Comparison of ENCODE assay signal across 13 cellular contexts in genomic region chr1:2551544-2551943, GRCh38. TPM values are rescaled to one million over a fixed set of nuclear protein-coding genes. Genes with fewer than 3 reads are reported as not detected.
A peak's percentile ranks its signal among the peaks of the same experiment; 100 is the strongest.
DNase-seq lines count a peak whose midpoint lies in the region; ATAC-seq and TF ChIP-seq lines count a peak whose summit lies in the region.
"Not testable (repeated sequence)": the region's sequence is repeated elsewhere in the genome, so short reads cannot be mapped to it uniquely, and the experiment has no call there.
"Had no signal": no experiment of that assay in that cellular context is flagged by ENCODE, and none has a peak within 500 bp of the region (broad histone marks: within the 10 kb centered on the region; RNA-seq: fewer than 3 reads in every experiment).

No MANE protein-coding gene starts in this region.

- not testable (repeated sequence) for DNase-seq in CD8-positive, alpha-beta T cell; activated CD4-positive, alpha-beta T cell treated with anti-CD3 and anti-CD28 coated beads, Interleukin-2, amount 10 ng/mL, durations not matched to agents 7 days and 5 days; lower lobe of right lung; natural killer cell treated with Interleukin-12 subunit alpha and Interleukin-12 subunit beta and Interleukin-15 and Interleukin-18, amount 100 ng/mL, for 72 hours (ENCODE audit: low spot score)
- DNase-seq in heart right ventricle: peak; percentile 73 to 74
- peak in 1 of 2 donors; percentile 73 for DNase-seq in upper lobe of left lung

- CTCF ChIA-PET in CD8-positive, alpha-beta T cell (lab: Charles Lee); activated CD4-positive, alpha-beta T cell treated with anti-CD3 and anti-CD28 coated beads, Interleukin-2, amount 10 ng/mL, durations not matched to agents 7 days and 5 days (lab: Charles Lee): not testable (repeated sequence)

- not testable (repeated sequence) for H3K27me3 ChIP-seq in CD8-positive, alpha-beta T cell (ENCODE audit: insufficient read depth, low read length); heart right ventricle; lower lobe of right lung (ENCODE audit: low read depth); upper lobe of left lung
- H3K27me3 ChIP-seq in skeletal muscle tissue (ENCODE audit: control insufficient read depth in 3 of 3, insufficient read depth in 3 of 3, low read length in 3 of 3): peaks cover 13 to 20% (median 19%) of the 10 kb centered on the region in 3 donors

- intact Hi-C loops in CD8-positive, alpha-beta T cell (cut with DNase I, micrococcal nuclease): loop anchor here in 1 of 2 experiments (10.0 kb wide), 1 partner anchor 497 kb away; the partner anchor contains the start of gene PRKCZ
- intact Hi-C loops in heart right ventricle (cut with DNase I); lower lobe of right lung (cut with DNase I): not testable (repeated sequence)

- peak overlapping the region; percentile 60 for H3K27ac Mint-ChIP-seq in CD8-positive, alpha-beta T cell
- H3K27ac Mint-ChIP-seq in activated CD4-positive, alpha-beta T cell treated with anti-CD3 and anti-CD28 coated beads, Interleukin-2, amount 10 ng/mL, durations not matched to agents 7 days and 5 days: peak overlapping the region; percentile 50
- peak overlapping the region; percentile 17 for H3K27ac Mint-ChIP-seq in activated naive CD4-positive, alpha-beta T cell treated with anti-CD3 and anti-CD28 coated beads, Interleukin-2, amount 50 U/mL, for 24 hours
- peak overlapping the region; percentile 44 to 78 for H3K27ac Mint-ChIP-seq in natural killer cell treated with Interleukin-12 subunit alpha and Interleukin-12 subunit beta and Interleukin-15 and Interleukin-18, amount 100 ng/mL, for 72 hours

- H3K27me3 Mint-ChIP-seq in CD8-positive, alpha-beta T cell (ENCODE audit: low read depth); activated CD4-positive, alpha-beta T cell treated with anti-CD3 and anti-CD28 coated beads, Interleukin-2, amount 10 ng/mL, durations not matched to agents 7 days and 5 days; activated naive CD4-positive, alpha-beta T cell treated with anti-CD3 and anti-CD28 coated beads, Interleukin-2, amount 50 U/mL, for 24 hours; natural killer cell treated with Interleukin-12 subunit alpha and Interleukin-12 subunit beta and Interleukin-15 and Interleukin-18, amount 100 ng/mL, for 72 hours: not testable (repeated sequence)

- not testable (repeated sequence) for H3K27ac ChIP-seq in CD8-positive, alpha-beta T cell (ENCODE audit: low read depth, low read length); lower lobe of right lung; skeletal muscle tissue (ENCODE audit: low read depth, low read length)
- H3K27ac ChIP-seq in heart right ventricle: peak overlapping the region; percentile 26 to 98 (median 81)
- H3K27ac ChIP-seq in upper lobe of left lung: peak overlapping the region; percentile 26 to 96 (median 69)

- not testable (repeated sequence) for TF ChIP-seq EP300 in upper lobe of left lung (IDR thresholded peaks at IDR 0.05)

- H3K4me3 Mint-ChIP-seq in CD8-positive, alpha-beta T cell; activated CD4-positive, alpha-beta T cell treated with anti-CD3 and anti-CD28 coated beads, Interleukin-2, amount 10 ng/mL, durations not matched to agents 7 days and 5 days; activated naive CD4-positive, alpha-beta T cell treated with anti-CD3 and anti-CD28 coated beads, Interleukin-2, amount 50 U/mL, for 24 hours; natural killer cell treated with Interleukin-12 subunit alpha and Interleukin-12 subunit beta and Interleukin-15 and Interleukin-18, amount 100 ng/mL, for 72 hours: not testable (repeated sequence)

- not testable (repeated sequence) for TF ChIP-seq CTCF in CD8-positive, alpha-beta T cell (IDR thresholded peaks at IDR 0.05); lower lobe of right lung (IDR thresholded peaks at IDR 0.05)
- TF ChIP-seq CTCF in heart right ventricle (IDR thresholded peaks at IDR 0.05) (peak in 5 of 9 donors; percentile 29 to 53 (median 41)), upper lobe of left lung (IDR thresholded peaks at IDR 0.05) (peak in 4 of 6 experiments; percentile 16 to 39 (median 34))

- H3K4me1 ChIP-seq in CD8-positive, alpha-beta T cell (ENCODE audit: insufficient read depth, low read length): peaks cover 34% of the 10 kb centered on the region
- peaks cover 20 to 58% (median 50%) of the 10 kb centered on the region in 9 donors for H3K4me1 ChIP-seq in heart right ventricle
- H3K4me1 ChIP-seq in lower lobe of right lung: peaks cover 46% of the 10 kb centered on the region
- peaks cover 39 to 42% (median 41%) of the 10 kb centered on the region in 3 donors for H3K4me1 ChIP-seq in skeletal muscle tissue (ENCODE audit: control insufficient read depth in 3 of 3, insufficient read depth in 3 of 3, low read length in 3 of 3)
- peaks cover 43 to 58% (median 49%) of the 10 kb centered on the region in 4 donors for H3K4me1 ChIP-seq in upper lobe of left lung

- peak overlapping the region in 1 of 3 donors; percentile 0 for H3K9ac ChIP-seq in skeletal muscle tissue (ENCODE audit: low read depth in 1 of 3, low read length in 3 of 3)

- not testable (repeated sequence) for TF ChIP-seq POLR2A in upper lobe of left lung (IDR thresholded peaks at IDR 0.05)

- H3K9me3 ChIP-seq in CD8-positive, alpha-beta T cell (ENCODE audit: low read length); heart right ventricle; lower lobe of right lung; skeletal muscle tissue (ENCODE audit: control insufficient read depth in 3 of 3, low read length in 3 of 3); upper lobe of left lung: not testable (repeated sequence)

- 66 to 68% methylated on average over 9 of the region's 9 CpGs for WGBS in heart right ventricle, 2 donors
- 65 to 79% methylated on average over 6 to 8 of the region's 9 CpGs for WGBS in upper lobe of left lung, 2 donors

- not testable (repeated sequence) for H3K36me3 ChIP-seq in CD8-positive, alpha-beta T cell (ENCODE audit: insufficient read depth, low read length); heart right ventricle; lower lobe of right lung; skeletal muscle tissue (ENCODE audit: control insufficient read depth in 3 of 3, insufficient read depth in 3 of 3, low read length in 3 of 3); upper lobe of left lung

- peaks cover 35% of the 10 kb centered on the region for H3K4me1 Mint-ChIP-seq in CD8-positive, alpha-beta T cell (ENCODE audit: low read depth)
- H3K4me1 Mint-ChIP-seq in activated CD4-positive, alpha-beta T cell treated with anti-CD3 and anti-CD28 coated beads, Interleukin-2, amount 10 ng/mL, durations not matched to agents 7 days and 5 days: peaks cover 53% of the 10 kb centered on the region
- peaks cover 24% of the 10 kb centered on the region for H3K4me1 Mint-ChIP-seq in activated naive CD4-positive, alpha-beta T cell treated with anti-CD3 and anti-CD28 coated beads, Interleukin-2, amount 50 U/mL, for 24 hours
- H3K4me1 Mint-ChIP-seq in natural killer cell treated with Interleukin-12 subunit alpha and Interleukin-12 subunit beta and Interleukin-15 and Interleukin-18, amount 100 ng/mL, for 72 hours (ENCODE audit: low read depth in 2 of 2): peaks cover 15 to 39% of the 10 kb centered on the region in 2 donors

- POLR2A ChIA-PET in CD8-positive, alpha-beta T cell (lab: Charles Lee); activated CD4-positive, alpha-beta T cell treated with anti-CD3 and anti-CD28 coated beads, Interleukin-2, amount 10 ng/mL, durations not matched to agents 7 days and 5 days (lab: Charles Lee): not testable (repeated sequence)

- not testable (repeated sequence) for ATAC-seq in CD8-positive, alpha-beta T cell; lower lobe of right lung; natural killer cell treated with Interleukin-12 subunit alpha and Interleukin-12 subunit beta and Interleukin-15 and Interleukin-18, amount 100 ng/mL, for 72 hours; upper lobe of left lung (ENCODE audit: low FRiP score in 2 of 2)
- peak in 2 of 8 donors; percentile 14 to 20 for ATAC-seq in heart right ventricle

- H3K4me3 ChIP-seq in CD8-positive, alpha-beta T cell (ENCODE audit: low read depth, low read length): not testable (repeated sequence)
- H3K4me3 ChIP-seq in heart right ventricle (peak overlapping the region in 9 of 10 donors; percentile 23 to 61 (median 48)), lower lobe of right lung (peak overlapping the region; percentile 44), skeletal muscle tissue (ENCODE audit: low read length in 3 of 3) (peak overlapping the region in 2 of 3 donors; percentile 16 to 41), upper lobe of left lung (peak overlapping the region in 3 of 4 donors; percentile 28 to 90 (median 31))

- H3K9me3 Mint-ChIP-seq in CD8-positive, alpha-beta T cell; activated CD4-positive, alpha-beta T cell treated with anti-CD3 and anti-CD28 coated beads, Interleukin-2, amount 10 ng/mL, durations not matched to agents 7 days and 5 days; activated naive CD4-positive, alpha-beta T cell treated with anti-CD3 and anti-CD28 coated beads, Interleukin-2, amount 50 U/mL, for 24 hours; natural killer cell treated with Interleukin-12 subunit alpha and Interleukin-12 subunit beta and Interleukin-15 and Interleukin-18, amount 100 ng/mL, for 72 hours: not testable (repeated sequence)

- not testable (repeated sequence) for H3K36me3 Mint-ChIP-seq in CD8-positive, alpha-beta T cell; activated CD4-positive, alpha-beta T cell treated with anti-CD3 and anti-CD28 coated beads, Interleukin-2, amount 10 ng/mL, durations not matched to agents 7 days and 5 days (ENCODE audit: low read depth); activated naive CD4-positive, alpha-beta T cell treated with anti-CD3 and anti-CD28 coated beads, Interleukin-2, amount 50 U/mL, for 24 hours; natural killer cell treated with Interleukin-12 subunit alpha and Interleukin-12 subunit beta and Interleukin-15 and Interleukin-18, amount 100 ng/mL, for 72 hours

RNA-seq across cellular contexts. Expression of gene TNFRSF14, which starts 4.6 kb away (rescaled TPM):
- 100 to 1,000 TPM; 158 to 160 TPM for total RNA-seq in CD8-positive, alpha-beta T cell
- 100 to 1,000 TPM; 182 to 192 TPM for total RNA-seq in activated CD4-positive, alpha-beta T cell treated with anti-CD3 and anti-CD28 coated beads, Interleukin-2, amount 10 ng/mL, durations not matched to agents 7 days and 5 days
- total RNA-seq in heart right ventricle (10 to 100 TPM in 7 of 10 donors, 1 to 10 TPM in 3; 7.5 to 43.8 (median 13.0) TPM), lower lobe of right lung (152 TPM), skeletal muscle tissue (11.5 TPM), upper lobe of left lung (100 to 1,000 TPM in 4 of 6 donors, 10 to 100 TPM in 2; 61.1 to 641 (median 147) TPM)
- polyA plus RNA-seq in heart right ventricle: 10 to 100 TPM; 19.3 to 59.6 TPM
- 100 to 1,000 TPM in 1 of 2 donors, 10 to 100 TPM in 1; 93.2 to 118 TPM for total RNA-seq in natural killer cell treated with Interleukin-12 subunit alpha and Interleukin-12 subunit beta and Interleukin-15 and Interleukin-18, amount 100 ng/mL, for 72 hours

RNA-seq across cellular contexts. Expression of gene HES5, which starts 21.5 kb away (rescaled TPM):
- total RNA-seq in CD8-positive, alpha-beta T cell: not detected
- total RNA-seq in activated CD4-positive, alpha-beta T cell treated with anti-CD3 and anti-CD28 coated beads, Interleukin-2, amount 10 ng/mL, durations not matched to agents 7 days and 5 days: not detected
- total RNA-seq in heart right ventricle: 1 to 10 TPM in 6 of 10 donors, under 1 TPM in 3, not detected in 1; 0.51 to 3.1 (median 1.4) TPM
- polyA plus RNA-seq in heart right ventricle: 1 to 10 TPM; 1.0 to 1.1 TPM
- total RNA-seq in lower lobe of right lung: 1.5 TPM
- total RNA-seq in natural killer cell treated with Interleukin-12 subunit alpha and Interleukin-12 subunit beta and Interleukin-15 and Interleukin-18, amount 100 ng/mL, for 72 hours: not detected
- 1.6 TPM for total RNA-seq in skeletal muscle tissue
- 1 to 10 TPM in 2 of 6 donors, under 1 TPM in 2, not detected in 2; 0.31 to 1.6 (median 0.92) TPM for total RNA-seq in upper lobe of left lung
- total RNA-seq: A673, GM23248, H9, LHCN-M2 had no signal
- polyA plus RNA-seq: BJ, GM23248 had no signal

RNA-seq across cellular contexts. Expression of gene PANK4, which starts 25.1 kb away (rescaled TPM):
- 10 to 100 TPM; 44.1 to 44.8 TPM for total RNA-seq in CD8-positive, alpha-beta T cell
- 10 to 100 TPM; 66.6 to 76.6 TPM for total RNA-seq in activated CD4-positive, alpha-beta T cell treated with anti-CD3 and anti-CD28 coated beads, Interleukin-2, amount 10 ng/mL, durations not matched to agents 7 days and 5 days
- total RNA-seq in heart right ventricle (10 to 100 TPM; 29.8 to 56.4 (median 35.2) TPM), lower lobe of right lung (39.2 TPM), skeletal muscle tissue (26.1 TPM), upper lobe of left lung (100 to 1,000 TPM in 1 of 6 donors, 10 to 100 TPM in 5; 20.7 to 123 (median 36.9) TPM)
- polyA plus RNA-seq in heart right ventricle: 10 to 100 TPM; 26.1 to 35.6 TPM
- total RNA-seq in natural killer cell treated with Interleukin-12 subunit alpha and Interleukin-12 subunit beta and Interleukin-15 and Interleukin-18, amount 100 ng/mL, for 72 hours: 10 to 100 TPM; 37.7 to 70.5 TPM

RNA-seq across cellular contexts. Expression of gene PRXL2B, which starts 35.0 kb away (rescaled TPM):
- 10 to 100 TPM; 13.5 to 15.9 TPM for total RNA-seq in CD8-positive, alpha-beta T cell
- 10 to 100 TPM; 25.2 to 33.3 TPM for total RNA-seq in activated CD4-positive, alpha-beta T cell treated with anti-CD3 and anti-CD28 coated beads, Interleukin-2, amount 10 ng/mL, durations not matched to agents 7 days and 5 days
- total RNA-seq in heart right ventricle (10 to 100 TPM in 1 of 10 donors, 1 to 10 TPM in 9; 3.7 to 10.3 (median 5.3) TPM), lower lobe of right lung (26.3 TPM), skeletal muscle tissue (5.7 TPM), upper lobe of left lung (10 to 100 TPM; 10.5 to 34.2 (median 22.0) TPM)
- 10 to 100 TPM in 1 of 2 donors, 1 to 10 TPM in 1; 6.8 to 12.0 TPM for polyA plus RNA-seq in heart right ventricle
- total RNA-seq in natural killer cell treated with Interleukin-12 subunit alpha and Interleukin-12 subunit beta and Interleukin-15 and Interleukin-18, amount 100 ng/mL, for 72 hours: 10 to 100 TPM in 1 of 2 donors, 1 to 10 TPM in 1; 9.1 to 18.5 TPM
